In the genomic region with DNA sequence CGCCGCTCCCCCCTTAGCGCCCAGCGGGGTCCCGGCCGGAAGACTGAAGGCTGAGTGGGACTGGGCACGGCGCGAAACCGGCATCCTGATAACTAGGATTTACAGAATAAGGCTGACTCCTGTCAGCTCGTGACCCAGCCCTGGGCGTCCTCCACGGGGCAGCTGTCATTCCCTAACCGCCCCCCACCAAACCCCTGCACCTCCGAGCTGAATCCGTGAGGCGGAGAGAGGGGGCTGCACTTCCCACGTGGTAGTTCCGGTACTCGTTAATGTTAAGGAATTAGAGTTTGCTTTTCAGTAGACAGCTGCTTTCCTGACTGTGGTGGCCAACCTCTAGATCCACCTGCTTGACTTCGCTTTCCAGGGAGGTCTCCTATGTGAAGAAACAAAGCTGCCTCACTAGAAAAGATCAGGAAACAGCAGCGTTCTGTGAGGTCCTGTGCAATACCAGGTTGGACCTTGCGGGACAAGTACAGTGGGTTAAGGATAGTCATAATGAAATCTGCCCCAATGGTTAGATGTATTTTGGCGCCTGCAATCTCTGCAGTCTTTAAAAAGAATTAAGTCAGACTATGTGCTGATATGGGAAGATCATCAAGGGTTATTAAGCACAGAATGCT, we compare ENCODE assay signal across 8 cellular contexts. TPM values are rescaled to one million over a fixed set of nuclear protein-coding genes. Genes with fewer than 3 reads are reported as not detected.
A peak's percentile ranks its signal among the peaks of the same experiment; 100 is the strongest.
DNase-seq lines count a peak whose midpoint lies in the region; ATAC-seq, FAIRE-seq and TF ChIP-seq lines count a peak whose summit lies in the region.

No MANE protein-coding gene starts in this region.

- peaks cover 20% of the 10 kb centered on the region for H3K79me2 ChIP-seq in GM23338 (replicated peaks; ENCODE audit: insufficient read depth)
- peaks cover 3 to 9% of the 10 kb centered on the region in 2 experiments; a peak in 3 of 4 replicates for H3K79me2 ChIP-seq in H1 (ENCODE audit: control insufficient read depth in 1 of 2, insufficient read depth in 2 of 2, low read length in 2 of 2)

- WGBS in H1 (ENCODE audit: extremely low coverage in 1 of 2, insufficient coverage in 1 of 2, insufficient read length in 1 of 2, insufficient replicate concordance in 2 of 2, low coverage in 1 of 2, low lambda C conversion rate in 2 of 2, missing lambda C conversion rate in 1 of 2), 2 experiments = 3% methylated on average over 24 of the region's 24 CpGs; no CpG with 5 or more reads in 1 of the 2 experiments

- no peak overlapping the region for H3K14ac ChIP-seq in H1 (ENCODE audit: insufficient read length)

- H3F3A ChIP-seq in GM23338 (replicated peaks; ENCODE audit: low read depth) = peaks cover 12% of the 10 kb centered on the region; the same call in 1 of the 2 replicates

- peaks cover 6% of the 10 kb centered on the region for H3K27me3 Mint-ChIP-seq in GM23338 (ENCODE audit: insufficient read depth, low read depth, poor library complexity)

- no peaks in the 10 kb centered on the region for H3K9me3 Mint-ChIP-seq in GM23338

- no peak overlapping the region for H2BK15ac ChIP-seq in H1 (ENCODE audit: low read length)

- peak in 1 of 2 experiments; percentile 38; a peak in 1 of 4 replicates for TF ChIP-seq RAD21 in H1 (IDR thresholded peaks at IDR 0.05 in 1 of 2, conservative IDR thresholded peaks at IDR 0.05 in 1 of 2; ENCODE audit: low read depth in 2 of 2, low read length in 2 of 2)

- no peak overlapping the region for H2AK5ac ChIP-seq in H1 (ENCODE audit: low read depth, low read length)

- peak overlapping the region; percentile 92 for H2BK5ac ChIP-seq in H1 (ENCODE audit: low read depth, low read length)

- H3K4me3 ChIP-seq in GM23338 = peak overlapping the region; percentile 61
- H3K4me3 ChIP-seq in Peyer's patch = peak overlapping the region; percentile 66 to 97 (median 79)
- H3K4me3 ChIP-seq in H1 (ENCODE audit: extremely low read depth in 1 of 4, insufficient read depth in 2 of 4, low read depth in 3 of 4, low read length in 4 of 4) = peak overlapping the region; percentile 81 to 95 (median 91)
- H3K4me3 ChIP-seq in muscle layer of colon (ENCODE audit: low read depth in 1 of 2, low read length in 2 of 2) = peak overlapping the region; percentile 59 to 82

- no peaks in the 10 kb centered on the region for H3K9me2 ChIP-seq in GM23338 (ENCODE audit: insufficient read depth)

- H3K27ac Mint-ChIP-seq in GM23338 = peak overlapping the region; percentile 89

- POLR2A ChIA-PET in H1 (lab: Charles Lee; ENCODE audit: partially characterized antibody) = interaction anchor here (0.8 to 4.7 kb wide), 11 partner anchors 10 to 76 kb away, joined by 3 to 28 read pairs (median 11); partner anchors contain the start of genes TRIM47 and TRIM65

- H3K4me2 ChIP-seq in GM23338 (peak overlapping the region; percentile 86), H1 (ENCODE audit: insufficient read depth in 1 of 2, low read depth in 2 of 2, low read length in 2 of 2) (peak overlapping the region; percentile 82 to 87)

- peaks cover 6% of the 10 kb centered on the region for H3K4me1 ChIP-seq in GM23338 (ENCODE audit: insufficient read depth)
- peaks cover 0 to 29% (median 16%) of the 10 kb centered on the region in 4 donors for H3K4me1 ChIP-seq in Peyer's patch
- H3K4me1 ChIP-seq in H1 (replicated peaks in 1 of 4; ENCODE audit: control insufficient read depth in 3 of 4, insufficient read depth in 4 of 4, low read length in 3 of 4) = peaks cover 0 to 7% (median 2%) of the 10 kb centered on the region in 4 experiments; a peak in 4 of 7 replicates
- peaks cover 30% of the 10 kb centered on the region for H3K4me1 ChIP-seq in muscle layer of colon (ENCODE audit: insufficient read depth, low read length)

- no peak overlapping the region; the same call in 1 of the 2 replicates for H3K18ac ChIP-seq in H1 (ENCODE audit: extremely low read depth, low read length)

- TF ChIP-seq EP300 in H1 (IDR thresholded peaks at IDR 0.05; ENCODE audit: borderline replicate concordance in 1 of 2, low read depth in 2 of 2, low read length in 2 of 2) = no peak

- no peak overlapping the region; the same call in 2 of the 3 replicates for H3K4me3 Mint-ChIP-seq in GM23338

- peak overlapping the region; percentile 85 for H3K27ac ChIP-seq in GM23338 (ENCODE audit: low read depth)
- peak overlapping the region; percentile 92 to 99 (median 96) for H3K27ac ChIP-seq in Peyer's patch
- H3K27ac ChIP-seq in H1 (ENCODE audit: low read depth, low read length) = peak overlapping the region; percentile 93; the same call in 1 of the 2 replicates
- H3K27ac ChIP-seq in muscle layer of colon (ENCODE audit: low read depth, low read length) = peak overlapping the region; percentile 97

- H3K23ac ChIP-seq in H1 (ENCODE audit: insufficient read length) = no peak overlapping the region

- no peak overlapping the region for H2BK20ac ChIP-seq in H1 (ENCODE audit: low read length)

- CTCF ChIA-PET in H1 (lab: Charles Lee; ENCODE audit: partially characterized antibody) = interaction anchor here (0.7 to 27.2 kb wide), 13 partner anchors 9 to 154 kb away, joined by 3 to 563 read pairs (median 5); partner anchors contain the start of genes MRPL38 and UNC13D

- peaks cover 6% of the 10 kb centered on the region for H3K23me2 ChIP-seq in H1 (ENCODE audit: low read depth, low read length)

- peaks cover 7% of the 10 kb centered on the region; the same call in 2 of the 3 replicates for H3K36me3 Mint-ChIP-seq in GM23338 (ENCODE audit: low read depth)

- peak; percentile 4 for ATAC-seq in GM23338

- 0 out of 2 replicates have a peak, but pooled peaks cover 1% of the 10 kb centered on the region for H3K36me3 ChIP-seq in GM23338 (ENCODE audit: insufficient read depth)
- peaks cover 0 to 10% (median 0%) of the 10 kb centered on the region in 3 donors for H3K36me3 ChIP-seq in Peyer's patch
- H3K36me3 ChIP-seq in H1 (ENCODE audit: control insufficient read depth in 2 of 4, insufficient read depth in 4 of 4, low read length in 3 of 4) = peaks cover under 1 to 4% (median 4%) of the 10 kb centered on the region in 4 experiments; a peak in 6 of 8 replicates
- H3K36me3 ChIP-seq in muscle layer of colon (ENCODE audit: insufficient read depth, low read length) = peaks cover 3% of the 10 kb centered on the region

- peak; percentile 18 for DNase-seq in DMS 273 treated with DMSO at 0.1 percent for 48 hours (lab: John Stamatoyannopoulos, UW)
- no peak for DNase-seq in GM23338 (ENCODE audit: low spot score)
- DNase-seq in Peyer's patch = peak in 1 of 3 donors; percentile 66
- no peak for DNase-seq in H1 (ENCODE audit: low read depth in 1 of 2, low spot score in 2 of 2)
- DNase-seq in GM19240 (ENCODE audit: insufficient read length, low spot score) = no peak
- DNase-seq in stimulated activated CD4-positive, alpha-beta T cell treated with anti-CD3 and anti-CD28 coated beads, Interleukin-15, amount 100 ng/mL, for 24 hours = no peak
- no peak for DNase-seq in COLO829 (ENCODE audit: low spot score)

- H3K27me3 ChIP-seq in GM23338 (ENCODE audit: insufficient read depth) (no peaks in the 10 kb centered on the region), Peyer's patch (no peaks in the 10 kb centered on the region), H1 (replicated peaks in 1 of 4; ENCODE audit: control insufficient read depth in 3 of 4, extremely low read depth in 1 of 4, insufficient read depth in 3 of 4, low read length in 3 of 4) (no peaks in the 10 kb centered on the region), muscle layer of colon (ENCODE audit: control insufficient read depth in 1 of 2, insufficient read depth in 2 of 2, low read length in 2 of 2) (no peaks in the 10 kb centered on the region)

- TF ChIP-seq CTCF in GM23338 (conservative IDR thresholded peaks at IDR 0.05; ENCODE audit: low read depth in 2 of 2) = peak; percentile 53 to 60
- TF ChIP-seq CTCF in Peyer's patch (IDR thresholded peaks at IDR 0.05) = no peak
- peak in 2 of 3 experiments; percentile 48 to 61; a peak in 3 of 4 replicates for TF ChIP-seq CTCF in H1 (IDR thresholded peaks at IDR 0.05; ENCODE audit: control extremely low read depth in 1 of 3, insufficient read depth in 1 of 3, low read depth in 1 of 3, low read length in 3 of 3)

- H2BK120ac ChIP-seq in H1 (replicated peaks; ENCODE audit: low read depth, low read length) = no peak overlapping the region

- H3K4me1 Mint-ChIP-seq in GM23338 = peaks cover 9% of the 10 kb centered on the region

- peak overlapping the region; percentile 0 for H4K5ac ChIP-seq in H1 (ENCODE audit: insufficient read length, low read depth, low read length)

- H4K20me1 ChIP-seq in GM23338 (replicated peaks; ENCODE audit: insufficient read depth) (0 out of 2 replicates have a peak, but pooled peaks cover 10% of the 10 kb centered on the region), H1 (replicated peaks in 1 of 2; ENCODE audit: control insufficient read depth in 1 of 2, insufficient read depth in 2 of 2, low read length in 2 of 2) (no peaks in the 10 kb centered on the region)

- no peak for FAIRE-seq in H1 (lab: Jason Lieb, UNC)

- peak overlapping the region; percentile 54 for H4K91ac ChIP-seq in H1 (replicated peaks; ENCODE audit: insufficient read length, low read length)

- H3K9ac ChIP-seq in H1 (replicated peaks in 1 of 4; ENCODE audit: extremely low read depth in 1 of 4, low read depth in 3 of 4, low read length in 3 of 4) = peak overlapping the region; percentile 52 to 92 (median 66)
- peak overlapping the region; percentile 84 for H3K9ac ChIP-seq in muscle layer of colon (ENCODE audit: low read length)

- no peak overlapping the region for H2BK12ac ChIP-seq in H1 (ENCODE audit: low read depth, low read length)

- H3K56ac ChIP-seq in H1 (replicated peaks; ENCODE audit: insufficient read length, low read depth, low read length) = no peak overlapping the region

- H3K79me1 ChIP-seq in H1 (ENCODE audit: low read depth, low read length) = peaks cover 10% of the 10 kb centered on the region; the same call in 1 of the 2 replicates

- H3K9me3 ChIP-seq in Peyer's patch = no peaks in the 10 kb centered on the region
- no peaks in the 10 kb centered on the region for H3K9me3 ChIP-seq in H1 (ENCODE audit: insufficient read depth in 2 of 2, low read depth in 1 of 2, low read length in 1 of 2)
- no peaks in the 10 kb centered on the region for H3K9me3 ChIP-seq in muscle layer of colon (ENCODE audit: low read length)

- H4K8ac ChIP-seq in H1 (ENCODE audit: extremely low read depth, insufficient read depth, low read length) = peak overlapping the region; percentile 96

- H3K4ac ChIP-seq in H1 (replicated peaks; ENCODE audit: insufficient read length, low read depth, low read length) = peak overlapping the region; percentile 0

- no peak for TF ChIP-seq POLR2A in Peyer's patch (IDR thresholded peaks at IDR 0.05)
- no peak for TF ChIP-seq POLR2A in H1 (IDR thresholded peaks at IDR 0.05; ENCODE audit: control extremely low read depth in 1 of 2, low read depth in 2 of 2, low read length in 2 of 2)

- H2AFZ ChIP-seq in GM23338 (peak overlapping the region; percentile 80), H1 (ENCODE audit: low read length) (peak overlapping the region; percentile 78)

RNA-seq across cellular contexts. Expression of gene WBP2, which starts 1.0 kb away (rescaled TPM):
- 34.9 and 36.2 TPM in 2 replicates for total RNA-seq in GM23338 (2014; rRNA removed; shearing (Covaris generic))
- polyA plus RNA-seq in GM23338 (2016; fragmentation: Nextera tagmentation; extraction: Ambion mirVana) (59.5 and 63.5 TPM in 2 replicates), H1 (2011; rRNA removed) (48.2 and 72.0 TPM in 2 replicates)
- 10 to 100 TPM; 45.4 to 61.4 (median 53.7) TPM for total RNA-seq in Peyer's patch
- 61.8 and 71.2 TPM in 2 replicates for total RNA-seq in H1 (2021; fragmentation: NEBNext Ultra II Directional; extraction: Animal tissue kit (Norgen Biotek cat#: 25700))
- 19.9 TPM for polyA plus RNA-seq in H1 (2011; cell fraction: cytosol; rRNA removed)
- 66.9 TPM for polyA plus RNA-seq in H1 (2011; cell fraction: nucleus; rRNA removed)
- 66.8 to 74.2 TPM (median 69.2 TPM) in 4 replicates for polyA plus RNA-seq in H1 (2012, experiment 1 of 2)
- 67.1 TPM for polyA plus RNA-seq in H1 (2012, experiment 2 of 2)
- 61.6 TPM for polyA plus RNA-seq in H1 (2013, experiment 1 of 2)
- 60.1 TPM for polyA plus RNA-seq in H1 (2013, experiment 2 of 2)
- 29.7 and 44.3 TPM in 2 replicates for polyA minus RNA-seq in H1 (2011; rRNA and poly(A)+ RNA removed)
- polyA minus RNA-seq in H1 (2011; cell fraction: cytosol; rRNA and poly(A)+ RNA removed) = 31.1 TPM
- polyA minus RNA-seq in H1 (2011; cell fraction: nucleus; rRNA and poly(A)+ RNA removed) = 30.8 TPM

RNA-seq across cellular contexts. Expression of gene UNC13D, which starts 12.0 kb away (rescaled TPM):
- total RNA-seq in GM23338 (2014; rRNA removed; shearing (Covaris generic)) = 3.8 and 5.9 TPM in 2 replicates
- polyA plus RNA-seq in GM23338 (2016; fragmentation: Nextera tagmentation; extraction: Ambion mirVana) = 10.5 and 10.8 TPM in 2 replicates
- total RNA-seq in Peyer's patch = 10 to 100 TPM in 3 of 4 donors, 1 to 10 TPM in 1; 8.4 to 45.4 (median 22.2) TPM
- total RNA-seq in H1 (2021; fragmentation: NEBNext Ultra II Directional; extraction: Animal tissue kit (Norgen Biotek cat#: 25700)) = 7.5 and 8.4 TPM in 2 replicates
- 3.6 and 5.2 TPM in 2 replicates for polyA plus RNA-seq in H1 (2011; rRNA removed)
- 77.7 TPM for polyA plus RNA-seq in H1 (2011; cell fraction: cytosol; rRNA removed)
- 15.5 TPM for polyA plus RNA-seq in H1 (2011; cell fraction: nucleus; rRNA removed)
- 4.1 to 10.3 TPM (median 7.8 TPM) in 4 replicates for polyA plus RNA-seq in H1 (2012, experiment 1 of 2)
- 1.9 TPM for polyA plus RNA-seq in H1 (2012, experiment 2 of 2)
- polyA plus RNA-seq in H1 (2013, experiment 1 of 2) = 3.7 TPM
- polyA plus RNA-seq in H1 (2013, experiment 2 of 2) = 4.2 TPM
- polyA minus RNA-seq in H1 (2011; rRNA and poly(A)+ RNA removed) = 1.9 and 2.0 TPM in 2 replicates
- 3.7 TPM for polyA minus RNA-seq in H1 (2011; cell fraction: cytosol; rRNA and poly(A)+ RNA removed)
- polyA minus RNA-seq in H1 (2011; cell fraction: nucleus; rRNA and poly(A)+ RNA removed) = 3.7 TPM

RNA-seq across cellular contexts. Expression of gene TRIM47, which starts 22.2 kb away (rescaled TPM):
- total RNA-seq in GM23338 (2014; rRNA removed; shearing (Covaris generic)) = 9.9 and 12.5 TPM in 2 replicates
- polyA plus RNA-seq in GM23338 (2016; fragmentation: Nextera tagmentation; extraction: Ambion mirVana) (7.2 TPM in 2 replicates), H1 (2011; rRNA removed) (6.3 and 11.6 TPM in 2 replicates)
- total RNA-seq in Peyer's patch = 10 to 100 TPM; 16.5 to 61.4 (median 45.7) TPM
- 5.1 and 6.4 TPM in 2 replicates for total RNA-seq in H1 (2021; fragmentation: NEBNext Ultra II Directional; extraction: Animal tissue kit (Norgen Biotek cat#: 25700))
- 6.2 TPM for polyA plus RNA-seq in H1 (2011; cell fraction: cytosol; rRNA removed)
- polyA plus RNA-seq in H1 (2011; cell fraction: nucleus; rRNA removed) = 12.1 TPM
- polyA plus RNA-seq in H1 (2012, experiment 1 of 2) = 5.0 to 8.3 TPM (median 5.5 TPM) in 4 replicates
- 5.4 TPM for polyA plus RNA-seq in H1 (2012, experiment 2 of 2)
- polyA plus RNA-seq in H1 (2013, experiment 1 of 2) = 5.7 TPM
- polyA plus RNA-seq in H1 (2013, experiment 2 of 2) = 6.1 TPM
- 2.6 and 3.7 TPM in 2 replicates for polyA minus RNA-seq in H1 (2011; rRNA and poly(A)+ RNA removed)
- polyA minus RNA-seq in H1 (2011; cell fraction: cytosol; rRNA and poly(A)+ RNA removed) = 5.0 TPM
- polyA minus RNA-seq in H1 (2011; cell fraction: nucleus; rRNA and poly(A)+ RNA removed) = 6.2 TPM

RNA-seq across cellular contexts. Expression of gene TRIM65, which starts 40.6 kb away (rescaled TPM):
- 53.8 and 54.0 TPM in 2 replicates for total RNA-seq in GM23338 (2014; rRNA removed; shearing (Covaris generic))
- polyA plus RNA-seq in GM23338 (2016; fragmentation: Nextera tagmentation; extraction: Ambion mirVana) (13.8 and 15.0 TPM in 2 replicates), H1 (2011; rRNA removed) (21.2 and 25.6 TPM in 2 replicates)
- 10 to 100 TPM; 14.0 to 22.7 (median 16.9) TPM for total RNA-seq in Peyer's patch
- total RNA-seq in H1 (2021; fragmentation: NEBNext Ultra II Directional; extraction: Animal tissue kit (Norgen Biotek cat#: 25700)) = 47.7 and 48.6 TPM in 2 replicates
- 24.5 TPM for polyA plus RNA-seq in H1 (2011; cell fraction: cytosol; rRNA removed)
- 26.6 TPM for polyA plus RNA-seq in H1 (2011; cell fraction: nucleus; rRNA removed)
- 30.2 to 35.1 TPM (median 31.2 TPM) in 4 replicates for polyA plus RNA-seq in H1 (2012, experiment 1 of 2)
- 28.8 TPM for polyA plus RNA-seq in H1 (2012, experiment 2 of 2)
- 23.2 TPM for polyA plus RNA-seq in H1 (2013, experiment 1 of 2)
- polyA plus RNA-seq in H1 (2013, experiment 2 of 2) = 22.1 TPM
- polyA minus RNA-seq in H1 (2011; rRNA and poly(A)+ RNA removed) = 9.4 and 9.6 TPM in 2 replicates
- 17.1 TPM for polyA minus RNA-seq in H1 (2011; cell fraction: cytosol; rRNA and poly(A)+ RNA removed)
- 16.2 TPM for polyA minus RNA-seq in H1 (2011; cell fraction: nucleus; rRNA and poly(A)+ RNA removed)

RNA-seq across cellular contexts. Expression of gene MRPL38, which starts 48.5 kb away (rescaled TPM):
- 47.2 and 63.6 TPM in 2 replicates for total RNA-seq in GM23338 (2014; rRNA removed; shearing (Covaris generic))
- polyA plus RNA-seq in GM23338 (2016; fragmentation: Nextera tagmentation; extraction: Ambion mirVana) (86.7 and 90.0 TPM in 2 replicates), H1 (2011; rRNA removed) (78.4 and 138 TPM in 2 replicates)
- total RNA-seq in Peyer's patch = 10 to 100 TPM; 61.1 to 95.7 (median 72.9) TPM
- total RNA-seq in H1 (2021; fragmentation: NEBNext Ultra II Directional; extraction: Animal tissue kit (Norgen Biotek cat#: 25700)) = 125 and 132 TPM in 2 replicates
- 67.5 TPM for polyA plus RNA-seq in H1 (2011; cell fraction: cytosol; rRNA removed)
- polyA plus RNA-seq in H1 (2011; cell fraction: nucleus; rRNA removed) = 231 TPM
- 52.3 to 79.2 TPM (median 70.2 TPM) in 4 replicates for polyA plus RNA-seq in H1 (2012, experiment 1 of 2)
- polyA plus RNA-seq in H1 (2012, experiment 2 of 2) = 69.1 TPM
- polyA plus RNA-seq in H1 (2013, experiment 1 of 2) = 75.5 TPM
- 69.0 TPM for polyA plus RNA-seq in H1 (2013, experiment 2 of 2)
- 33.2 and 44.3 TPM in 2 replicates for polyA minus RNA-seq in H1 (2011; rRNA and poly(A)+ RNA removed)
- polyA minus RNA-seq in H1 (2011; cell fraction: cytosol; rRNA and poly(A)+ RNA removed) = 53.9 TPM
- polyA minus RNA-seq in H1 (2011; cell fraction: nucleus; rRNA and poly(A)+ RNA removed) = 66.2 TPM

Comparison
In these comparisons a context has a peak if more than half of its experiments do, and no peak if none do; other contexts are left out.
1. CTCF ChIP-seq: peak in GM23338 (2 of 2) and H1 (2 of 3); none in Peyer's patch (0 of 6).
2. Peak in every context shown above with its lines, with median percentiles within 50 percentile points of each other: H3K27ac ChIP-seq and H3K4me3 ChIP-seq.